ENCODE assay signal across 8 cellular contexts in genomic region chr1:1692714-1693647, GRCh38. TPM values are rescaled to one million over a fixed set of nuclear protein-coding genes. Genes with fewer than 3 reads are reported as not detected.
A peak's percentile ranks its signal among the peaks of the same experiment; 100 is the strongest.
DNase-seq lines count a peak whose midpoint lies in the region; ATAC-seq and TF ChIP-seq lines count a peak whose summit lies in the region.
"Not testable (repeated sequence)": the region's sequence is repeated elsewhere in the genome, so short reads cannot be mapped to it uniquely, and the experiment has no call there.

SLC35E2B (minus strand) TSS chr1:1692795; CDS start chr1:1676699, 16,096 bp downstream.

- not testable (repeated sequence) for H3K4me1 ChIP-seq in ovary (ENCODE audit: insufficient read depth); testis

- H3K4me1 Mint-ChIP-seq in activated naive CD4-positive, alpha-beta T cell treated with anti-CD3 and anti-CD28 coated beads, Interleukin-2, amount 50 U/mL, for 24 hours, result peaks cover 25% of the 10 kb centered on the region

- not testable (repeated sequence) for TF ChIP-seq POLR2A in ovary (IDR thresholded peaks at IDR 0.05); testis (IDR thresholded peaks at IDR 0.05)

- not testable (repeated sequence) for H3K36me3 ChIP-seq in ovary; testis (ENCODE audit: low read depth, missing control alignments)

- intact Hi-C loops in ovary (cut with DNase I); testis (cut with DNase I; ENCODE audit: low total_unique reads): not testable (repeated sequence)

- not testable (repeated sequence) for H3K9me3 Mint-ChIP-seq in activated naive CD4-positive, alpha-beta T cell treated with anti-CD3 and anti-CD28 coated beads, Interleukin-2, amount 50 U/mL, for 24 hours

- 0% methylated on average over 4 to 34 of the region's 98 CpGs; no CpG with 5 or more reads in 1 of the 3 donors for WGBS in ovary, 3 donors
- 0 to 1% methylated on average over 17 to 23 of the region's 98 CpGs for WGBS in testis, 2 donors

- H3K27me3 Mint-ChIP-seq in activated naive CD4-positive, alpha-beta T cell treated with anti-CD3 and anti-CD28 coated beads, Interleukin-2, amount 50 U/mL, for 24 hours, result not testable (repeated sequence)

- TF ChIP-seq CTCF in ovary (IDR thresholded peaks at IDR 0.05), result not testable (repeated sequence)
- peak in 1 of 3 experiments; percentile 46 for TF ChIP-seq CTCF in testis (IDR thresholded peaks at IDR 0.05)

- peak within 1 kb of the TSS; percentile 76 for H3K27ac Mint-ChIP-seq in activated naive CD4-positive, alpha-beta T cell treated with anti-CD3 and anti-CD28 coated beads, Interleukin-2, amount 50 U/mL, for 24 hours

- peak within 1 kb of the TSS; percentile 80 to 92 for H3K27ac ChIP-seq in ovary
- peak within 1 kb of the TSS; percentile 90 to 97 for H3K27ac ChIP-seq in testis

- DNase-seq in NCI-H1105 (lab: John Stamatoyannopoulos, UW) (peak; percentile 86), SKM-1 (lab: John Stamatoyannopoulos, UW; ENCODE audit: unreplicated experiment) (peak; percentile 56), glomerular visceral epithelial cell (ENCODE audit: extremely low spot score) (peak; percentile 86), ovary (peak; percentile 85 to 95 (median 93)), testis (peak; percentile 94)

- H3K4me3 Mint-ChIP-seq in activated naive CD4-positive, alpha-beta T cell treated with anti-CD3 and anti-CD28 coated beads, Interleukin-2, amount 50 U/mL, for 24 hours, result peak within 1 kb of the TSS; percentile 69

- TF ChIP-seq EP300 in ovary (IDR thresholded peaks at IDR 0.05), result not testable (repeated sequence)

- not testable (repeated sequence) for H3K27me3 ChIP-seq in ovary, testis

- H3K36me3 Mint-ChIP-seq in activated naive CD4-positive, alpha-beta T cell treated with anti-CD3 and anti-CD28 coated beads, Interleukin-2, amount 50 U/mL, for 24 hours, result not testable (repeated sequence)

- peak; percentile 73 for ATAC-seq in HG02623 (IDR thresholded peaks at IDR 0.05; ENCODE audit: unreplicated experiment)

- H3K9me3 ChIP-seq in ovary, testis: not testable (repeated sequence)

- peak within 1 kb of the TSS; percentile 34 for H3K4me3 ChIP-seq in GM08714 (ENCODE audit: low read length)
- H3K4me3 ChIP-seq in ovary, result peak within 1 kb of the TSS; percentile 58
- H3K4me3 ChIP-seq in testis, result peak within 1 kb of the TSS; percentile 81 to 83

RNA-seq across cellular contexts. Expression of gene SLC35E2B, which starts in this region (rescaled TPM):
- total RNA-seq in ovary (10 to 100 TPM; 30.0 to 59.2 (median 45.0) TPM), testis (10 to 100 TPM; 48.8 to 50.0 TPM)
- polyA plus RNA-seq in ovary (10 to 100 TPM; 24.7 to 38.2 TPM), testis (ENCODE audit: insufficient read depth, low read depth, low replicate concordance) (25.9 TPM)

Comparison
In these comparisons a context has a peak if more than half of its experiments do, and no peak if none do; other contexts are left out.
1. Peak in every context shown above with its lines: DNase-seq, ATAC-seq, H3K4me3 ChIP-seq and H3K27ac ChIP-seq.